21 cellular contexts compared by ENCODE assay signal in the genomic region with DNA sequence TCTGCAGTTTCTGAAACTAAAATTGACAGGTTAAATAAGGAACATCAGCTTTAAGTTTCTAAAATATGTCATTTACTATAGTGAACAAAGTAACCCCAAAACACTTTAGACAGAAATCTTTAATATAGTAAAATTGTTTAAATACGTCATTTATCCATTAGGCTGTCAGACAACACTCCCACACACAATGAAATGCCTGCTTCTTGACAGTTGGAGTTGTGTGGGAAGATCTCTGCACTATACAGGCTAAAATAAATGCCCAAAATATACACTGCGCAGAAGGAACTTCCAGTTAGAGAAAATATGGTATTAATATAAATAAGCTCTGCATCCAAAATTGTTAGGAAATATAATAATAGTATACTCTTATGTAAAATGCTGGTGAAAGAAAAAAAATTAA.
"Had no signal": no experiment of that assay in that cellular context is flagged by ENCODE, and none has a peak within 500 bp of the region (broad histone marks: within the 10 kb centered on the region; RNA-seq: fewer than 3 reads in every experiment).

No MANE protein-coding gene starts in this region.

- H3K9me3 ChIP-seq: colonic mucosa, esophagus squamous epithelium, gastrocnemius medialis, left lung, lower lobe of right lung had no signal

- H3K27ac ChIP-seq: colonic mucosa, epithelial cell of prostate, esophagus squamous epithelium, gastrocnemius medialis, heart right ventricle, left lung, lower lobe of right lung had no signal

- H3K4me1 ChIP-seq: colonic mucosa, esophagus squamous epithelium, gastrocnemius medialis, heart right ventricle, left lung, lower lobe of right lung had no signal

- H3K4me3 ChIP-seq: colonic mucosa, esophagus squamous epithelium, gastrocnemius medialis, heart right ventricle, left lung, lower lobe of right lung, mucosa of descending colon had no signal

- H3K36me3 ChIP-seq: colonic mucosa, esophagus squamous epithelium, gastrocnemius medialis, heart right ventricle, left lung, lower lobe of right lung had no signal

- ATAC-seq: effector memory CD8-positive, alpha-beta T cell; esophagus mucosa; gastrocnemius medialis; heart right ventricle; left cardiac atrium; left lung; left ventricle myocardium superior; lower lobe of right lung; mucosa of descending colon had no signal

- DNase-seq: colonic mucosa; cortex of kidney; effector CD8-positive, alpha-beta T cell; effector memory CD8-positive, alpha-beta T cell; endodermal cell; erythroblast; esophagus squamous epithelium; foreskin fibroblast; foreskin melanocyte; gastrocnemius medialis; glutamatergic neuron; heart right ventricle; hippocampal formation; left cardiac atrium; left lung; left ventricle myocardium superior; lower lobe of right lung; mesenchymal stem cell; mucosa of descending colon had no signal

- H3K27me3 ChIP-seq: colonic mucosa, esophagus squamous epithelium, gastrocnemius medialis, heart right ventricle, left lung had no signal
